Comparison of ENCODE assay signal across 23 cellular contexts in genomic region chr18:57214976-57215375, GRCh38.
"Had no signal": no experiment of that assay in that cellular context is flagged by ENCODE, and none has a peak within 500 bp of the region (broad histone marks: within the 10 kb centered on the region; RNA-seq: fewer than 3 reads in every experiment).

No MANE protein-coding gene starts in this region.

- H3K36me3 ChIP-seq: colonic mucosa, neutrophil, pancreas, right lobe of liver, tibial artery had no signal

- H3K4me1 ChIP-seq: pancreas had no signal

- H3K27ac ChIP-seq: colonic mucosa, neutrophil, pancreas, right lobe of liver, tibial artery had no signal

- FAIRE-seq: pancreas, small intestine had no signal

- DNase-seq: colonic mucosa; effector CD8-positive, alpha-beta T cell; endodermal cell; erythroblast; hypothalamus; immature natural killer cell; islet precursor cell; mesenchymal stem cell; mucosa of descending colon; naive B cell; pancreas; right lobe of liver; small intestine; stimulated activated CD4-positive, alpha-beta T cell treated with anti-CD3 and anti-CD28 coated beads, Interleukin-15, amount 100 ng/mL, for 24 hours; stimulated activated CD4-positive, alpha-beta T cell treated with anti-CD3 and anti-CD28 coated beads, Interleukin-4, amount 100 ng/mL, for 1 hour; stimulated activated CD8-positive, alpha-beta memory T cell treated with anti-CD3 and anti-CD28 coated beads, Interleukin-4, amount 100 ng/mL, for 48 hours; stimulated activated naive CD4-positive, alpha-beta T cell; stimulated activated naive CD8-positive, alpha-beta T cell treated with anti-CD3 and anti-CD28 coated beads, Interleukin-15, amount 100 ng/mL, for 72 hours; tibial artery had no signal

- ATAC-seq: left lobe of liver; mucosa of descending colon; natural killer cell treated with Interleukin-12 subunit alpha and Interleukin-12 subunit beta and Interleukin-15 and Interleukin-18, amount 100 ng/mL, for 72 hours; pancreas; right lobe of liver; stimulated activated naive CD8-positive, alpha-beta T cell treated with anti-CD3 and anti-CD28 coated beads, Interleukin-15, amount 100 ng/mL, for 72 hours had no signal

- H3K27me3 ChIP-seq: colonic mucosa, pancreas, right lobe of liver had no signal

- H3K9me3 ChIP-seq: colonic mucosa, mucosa of descending colon, neutrophil, pancreas, right lobe of liver, tibial artery had no signal

- H3K4me3 ChIP-seq: colonic mucosa, lung, mucosa of descending colon, pancreas, right lobe of liver, tibial artery had no signal
